Comparison of ENCODE assay signal across 1 cellular context in the genomic region with DNA sequence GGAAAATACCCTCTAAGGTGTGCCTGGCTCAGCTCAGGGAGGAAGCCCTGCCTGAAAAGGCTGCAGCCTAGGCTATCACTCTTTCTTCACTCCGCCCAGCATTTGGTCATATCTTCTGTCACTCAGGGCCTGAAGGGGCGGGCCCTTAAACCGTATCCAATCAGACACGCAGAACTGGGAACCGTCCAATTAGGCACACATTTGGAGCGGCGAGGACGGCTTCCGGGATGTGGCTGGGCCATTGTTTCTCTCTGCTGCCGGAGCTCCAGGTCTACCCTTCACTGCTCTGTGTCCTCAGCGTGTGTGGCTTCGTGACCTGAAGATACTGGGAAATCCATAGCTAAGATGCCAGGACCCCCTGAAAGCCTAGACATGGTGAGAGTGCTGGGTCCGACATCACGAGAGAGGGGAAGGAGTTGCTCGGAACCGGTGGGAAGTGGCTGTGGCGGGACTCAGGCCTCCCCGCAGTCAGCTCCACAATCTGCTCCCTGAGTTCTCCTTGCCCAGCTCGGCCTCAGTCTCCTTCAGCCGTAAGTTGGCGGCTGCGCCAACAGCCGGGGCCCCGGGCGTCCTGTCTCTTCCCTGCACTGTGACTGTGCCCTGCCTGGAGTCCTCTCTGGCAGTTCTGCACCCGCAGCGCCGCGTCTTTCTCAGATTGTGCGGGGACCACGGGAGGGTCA.
A peak's percentile ranks its signal among the peaks of the same experiment; 100 is the strongest.
TF ChIP-seq lines count a peak whose summit lies in the region.

Gene ZNF493, plus strand, starts transcription at position 241 of the 680 bp plus-strand sequence. Its CDS starts 105 bp downstream, at position 346.

TF ChIP-seq in HepG2, 621 proteins besides CTCF, POLR2A, EP300 and RAD21 (continued from another document and continues in another):
- TF ChIP-seq UBTF (CRISPR knock-in tag; IDR thresholded peaks at IDR 0.05) (peak; percentile 59; the same call in 1 of the 2 replicates), SOX13 (IDR thresholded peaks at IDR 0.05) (no peak), SOX13 (CRISPR knock-in tag; conservative IDR thresholded peaks at IDR 0.05 in 1 of 2, IDR thresholded peaks at IDR 0.05 in 1 of 2) (no peak), TEF (CRISPR knock-in tag; IDR thresholded peaks at IDR 0.05) (no peak), MXD1 (CRISPR knock-in tag; IDR thresholded peaks at IDR 0.05) (peak; percentile 58; the same call in 1 of the 2 replicates), ZBED4 (CRISPR knock-in tag; IDR thresholded peaks at IDR 0.05; ENCODE audit: borderline replicate concordance) (no peak), NKX3-1 (CRISPR knock-in tag; IDR thresholded peaks at IDR 0.05) (no peak), MYPOP (CRISPR knock-in tag; IDR thresholded peaks at IDR 0.05) (no peak), GLI4 (CRISPR knock-in tag; IDR thresholded peaks at IDR 0.05; ENCODE audit: borderline replicate concordance) (no peak), ZNF644 (CRISPR knock-in tag; IDR thresholded peaks at IDR 0.05; ENCODE audit: low read depth) (no peak), SOX6 (IDR thresholded peaks at IDR 0.05) (no peak), SOX6 (CRISPR knock-in tag; IDR thresholded peaks at IDR 0.05) (0 out of 2 replicates have a peak, but pooled peaks have one; percentile 30), MAZ (IDR thresholded peaks at IDR 0.05; ENCODE audit: borderline replicate concordance, low read depth, low read length) (no peak), MAZ (CRISPR knock-in tag; IDR thresholded peaks at IDR 0.05; ENCODE audit: low read depth) (no peak), HNRNPH1 (optimal IDR thresholded peaks at IDR 0.05; ENCODE audit: low read depth, low read length) (no peak), ZNF704 (CRISPR knock-in tag; IDR thresholded peaks at IDR 0.05; ENCODE audit: borderline replicate concordance) (0 out of 2 replicates have a peak, but pooled peaks have one; percentile 38), ZNF180 (CRISPR knock-in tag; IDR thresholded peaks at IDR 0.05; ENCODE audit: borderline replicate concordance, low read depth) (no peak), TEAD3 (CRISPR knock-in tag; optimal IDR thresholded peaks at IDR 0.05; ENCODE audit: borderline replicate concordance) (no peak), ZNF570 (CRISPR knock-in tag; IDR thresholded peaks at IDR 0.05; ENCODE audit: borderline replicate concordance) (no peak), ZNF569 (CRISPR knock-in tag; IDR thresholded peaks at IDR 0.05; ENCODE audit: borderline replicate concordance) (no peak), THAP11 (CRISPR knock-in tag; IDR thresholded peaks at IDR 0.05) (peak; percentile 48), ZBTB3 (CRISPR knock-in tag; IDR thresholded peaks at IDR 0.05; ENCODE audit: borderline replicate concordance, low read depth) (no peak), ZIK1 (CRISPR knock-in tag; IDR thresholded peaks at IDR 0.05; ENCODE audit: borderline replicate concordance, low read depth) (no peak), CREB1 (IDR thresholded peaks at IDR 0.05) (peak; percentile 20; the same call in 1 of the 2 replicates), CREB1 (CRISPR knock-in tag; IDR thresholded peaks at IDR 0.05) (peak; percentile 67; the same call in 1 of the 2 replicates), JDP2 (CRISPR knock-in tag; IDR thresholded peaks at IDR 0.05; ENCODE audit: borderline replicate concordance) (no peak), ZNF30 (CRISPR knock-in tag; IDR thresholded peaks at IDR 0.05) (0 out of 2 replicates have a peak, but pooled peaks have one; percentile 33), ZNF543 (CRISPR knock-in tag; IDR thresholded peaks at IDR 0.05) (0 out of 2 replicates have a peak, but pooled peaks have one; percentile 29), JUN (CRISPR knock-in tag; IDR thresholded peaks at IDR 0.05) (no peak), FOSL2 (CRISPR knock-in tag; IDR thresholded peaks at IDR 0.05) (no peak), ZNF101 (CRISPR knock-in tag; IDR thresholded peaks at IDR 0.05; ENCODE audit: borderline replicate concordance, low read depth) (no peak), MIXL1 (CRISPR knock-in tag; IDR thresholded peaks at IDR 0.05) (peak; percentile 63), ZNF292 (CRISPR knock-in tag; IDR thresholded peaks at IDR 0.05; ENCODE audit: borderline replicate concordance, low read depth) (peak; percentile 44; the same call in 1 of the 2 replicates), MEF2D (CRISPR knock-in tag; IDR thresholded peaks at IDR 0.05) (0 out of 2 replicates have a peak, but pooled peaks have one; percentile 46), TAF15 (IDR thresholded peaks at IDR 0.05; ENCODE audit: low read depth, low read length, poor library complexity, severe bottlenecking) (no peak), RBM22 (optimal IDR thresholded peaks at IDR 0.05; ENCODE audit: low read length) (no peak)
- TF ChIP-seq, protein P1, sequence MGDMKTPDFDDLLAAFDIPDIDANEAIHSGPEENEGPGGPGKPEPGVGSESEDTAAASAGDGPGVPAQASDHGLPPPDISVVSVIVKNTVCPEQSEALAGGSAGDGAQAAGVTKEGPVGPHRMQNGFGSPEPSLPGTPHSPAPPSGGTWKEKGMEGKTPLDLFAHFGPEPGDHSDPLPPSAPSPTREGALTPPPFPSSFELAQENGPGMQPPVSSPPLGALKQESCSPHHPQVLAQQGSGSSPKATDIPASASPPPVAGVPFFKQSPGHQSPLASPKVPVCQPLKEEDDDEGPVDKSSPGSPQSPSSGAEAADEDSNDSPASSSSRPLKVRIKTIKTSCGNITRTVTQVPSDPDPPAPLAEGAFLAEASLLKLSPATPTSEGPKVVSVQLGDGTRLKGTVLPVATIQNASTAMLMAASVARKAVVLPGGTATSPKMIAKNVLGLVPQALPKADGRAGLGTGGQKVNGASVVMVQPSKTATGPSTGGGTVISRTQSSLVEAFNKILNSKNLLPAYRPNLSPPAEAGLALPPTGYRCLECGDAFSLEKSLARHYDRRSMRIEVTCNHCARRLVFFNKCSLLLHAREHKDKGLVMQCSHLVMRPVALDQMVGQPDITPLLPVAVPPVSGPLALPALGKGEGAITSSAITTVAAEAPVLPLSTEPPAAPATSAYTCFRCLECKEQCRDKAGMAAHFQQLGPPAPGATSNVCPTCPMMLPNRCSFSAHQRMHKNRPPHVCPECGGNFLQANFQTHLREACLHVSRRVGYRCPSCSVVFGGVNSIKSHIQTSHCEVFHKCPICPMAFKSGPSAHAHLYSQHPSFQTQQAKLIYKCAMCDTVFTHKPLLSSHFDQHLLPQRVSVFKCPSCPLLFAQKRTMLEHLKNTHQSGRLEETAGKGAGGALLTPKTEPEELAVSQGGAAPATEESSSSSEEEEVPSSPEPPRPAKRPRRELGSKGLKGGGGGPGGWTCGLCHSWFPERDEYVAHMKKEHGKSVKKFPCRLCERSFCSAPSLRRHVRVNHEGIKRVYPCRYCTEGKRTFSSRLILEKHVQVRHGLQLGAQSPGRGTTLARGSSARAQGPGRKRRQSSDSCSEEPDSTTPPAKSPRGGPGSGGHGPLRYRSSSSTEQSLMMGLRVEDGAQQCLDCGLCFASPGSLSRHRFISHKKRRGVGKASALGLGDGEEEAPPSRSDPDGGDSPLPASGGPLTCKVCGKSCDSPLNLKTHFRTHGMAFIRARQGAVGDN (CRISPR knock-in tag; IDR thresholded peaks at IDR 0.05) = peak; percentile 66
- TF ChIP-seq, protein P2, sequence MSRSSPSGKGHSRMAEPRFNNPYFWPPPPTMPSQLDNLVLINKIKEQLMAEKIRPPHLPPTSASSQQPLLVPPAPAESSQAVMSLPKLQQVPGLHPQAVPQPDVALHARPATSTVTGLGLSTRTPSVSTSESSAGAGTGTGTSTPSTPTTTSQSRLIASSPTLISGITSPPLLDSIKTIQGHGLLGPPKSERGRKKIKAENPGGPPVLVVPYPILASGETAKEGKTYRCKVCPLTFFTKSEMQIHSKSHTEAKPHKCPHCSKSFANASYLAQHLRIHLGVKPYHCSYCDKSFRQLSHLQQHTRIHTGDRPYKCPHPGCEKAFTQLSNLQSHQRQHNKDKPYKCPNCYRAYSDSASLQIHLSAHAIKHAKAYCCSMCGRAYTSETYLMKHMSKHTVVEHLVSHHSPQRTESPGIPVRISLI (CRISPR knock-in tag; IDR thresholded peaks at IDR 0.05; ENCODE audit: borderline replicate concordance) = no peak
- TF ChIP-seq, protein P3, sequence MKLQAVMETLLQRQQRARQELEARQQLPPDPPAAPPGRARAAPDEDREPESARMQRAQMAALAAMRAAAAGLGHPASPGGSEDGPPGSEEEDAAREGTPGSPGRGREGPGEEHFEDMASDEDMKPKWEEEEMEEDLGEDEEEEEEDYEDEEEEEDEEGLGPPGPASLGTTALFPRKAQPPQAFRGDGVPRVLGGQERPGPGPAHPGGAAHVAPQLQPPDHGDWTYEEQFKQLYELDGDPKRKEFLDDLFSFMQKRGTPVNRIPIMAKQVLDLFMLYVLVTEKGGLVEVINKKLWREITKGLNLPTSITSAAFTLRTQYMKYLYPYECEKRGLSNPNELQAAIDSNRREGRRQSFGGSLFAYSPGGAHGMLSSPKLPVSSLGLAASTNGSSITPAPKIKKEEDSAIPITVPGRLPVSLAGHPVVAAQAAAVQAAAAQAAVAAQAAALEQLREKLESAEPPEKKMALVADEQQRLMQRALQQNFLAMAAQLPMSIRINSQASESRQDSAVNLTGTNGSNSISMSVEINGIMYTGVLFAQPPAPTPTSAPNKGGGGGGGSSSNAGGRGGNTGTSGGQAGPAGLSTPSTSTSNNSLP (IDR thresholded peaks at IDR 0.05; ENCODE audit: low read depth, low read length) = no peak
